8 cellular contexts compared by ENCODE assay signal in genomic region chr22:48031589-48031988, GRCh38.
"Had no signal": no experiment of that assay in that cellular context is flagged by ENCODE, and none has a peak within 500 bp of the region (broad histone marks: within the 10 kb centered on the region; RNA-seq: fewer than 3 reads in every experiment).

No MANE protein-coding gene starts in this region.

- H2AFZ ChIP-seq: GM23248 had no signal

- FAIRE-seq: H1, H54, HTR-8/SVneo had no signal

- H3K4me3 ChIP-seq: GM23248 had no signal

- H3K9ac ChIP-seq: GM23248, KMS-11 had no signal

- H3K27ac ChIP-seq: GM23248, KMS-11 had no signal

- DNase-seq: GM23248, H9, HCEC 1CT, KBM-7 had no signal

- H3K4me2 ChIP-seq: KMS-11 had no signal
